28 cellular contexts compared by ENCODE assay signal in the genomic region with DNA sequence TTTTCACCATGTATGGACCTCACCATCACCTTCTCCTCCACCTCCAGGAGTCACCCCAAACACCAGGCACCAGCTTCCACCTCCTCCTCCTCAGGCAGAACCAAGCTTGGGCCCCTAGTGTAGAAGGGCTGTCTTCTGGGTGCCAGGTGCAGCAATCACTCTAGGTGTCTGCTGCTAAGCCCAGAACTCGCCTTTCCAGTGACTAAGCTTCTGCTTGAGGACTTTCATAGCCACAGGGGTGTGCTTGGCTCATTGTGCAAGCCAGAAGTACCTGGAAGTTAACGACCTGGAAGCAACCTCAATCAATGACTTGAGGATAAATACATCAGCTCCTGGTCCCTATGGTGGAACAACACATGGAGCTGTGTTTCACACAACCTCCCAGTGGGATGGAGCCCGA.
"Had no signal": no experiment of that assay in that cellular context is flagged by ENCODE, and none has a peak within 500 bp of the region (broad histone marks: within the 10 kb centered on the region; RNA-seq: fewer than 3 reads in every experiment).

No MANE protein-coding gene starts in this region.

- H3K4me3 ChIP-seq: heart right ventricle, hepatocyte, left ventricle myocardium inferior, lung, mucosa of descending colon, neural progenitor cell, psoas muscle, skin epidermis, spleen, suprapubic skin, thoracic aorta, tibial artery, upper lobe of right lung had no signal

- DNase-seq: heart right ventricle; islet precursor cell; left ventricle myocardium inferior; midbrain; mucosa of descending colon; naive thymus-derived CD4-positive, alpha-beta T cell; occipital lobe; psoas muscle; right cardiac atrium; spleen; stimulated activated CD4-positive, alpha-beta T cell treated with anti-CD3 and anti-CD28 coated beads, Interleukin-4, amount 100 ng/mL, for 24 hours; stimulated activated naive CD4-positive, alpha-beta T cell; tibial artery; trophoblast cell; upper lobe of right lung had no signal

- H3K4me1 Mint-ChIP-seq: memory B cell; naive thymus-derived CD4-positive, alpha-beta T cell; neural progenitor cell; stimulated activated effector memory CD8-positive, alpha-beta T cell treated with anti-CD3 and anti-CD28 coated beads, Interleukin-12 subunit alpha, Interleukin-12 subunit beta, amount 100 ng/mL, for 72 hours had no signal

- H3K4me3 Mint-ChIP-seq: memory B cell; naive thymus-derived CD4-positive, alpha-beta T cell; nephron; neural progenitor cell; stimulated activated effector memory CD8-positive, alpha-beta T cell treated with anti-CD3 and anti-CD28 coated beads, Interleukin-12 subunit alpha, Interleukin-12 subunit beta, amount 100 ng/mL, for 72 hours; stimulated activated naive CD8-positive, alpha-beta T cell treated with anti-CD3 and anti-CD28 coated beads, Interleukin-15, Interleukin-2, amounts not matched to agents 100 ng/mL and 50 ng/mL, for 24 hours had no signal

- H3K27ac ChIP-seq: heart right ventricle, hepatocyte, left ventricle myocardium inferior, neural progenitor cell, neutrophil, parathyroid adenoma, psoas muscle, skin epidermis, spleen, suprapubic skin, thoracic aorta, tibial artery, upper lobe of right lung had no signal

- H3K36me3 Mint-ChIP-seq: memory B cell; stimulated activated effector memory CD8-positive, alpha-beta T cell treated with anti-CD3 and anti-CD28 coated beads, Interleukin-12 subunit alpha, Interleukin-12 subunit beta, amount 100 ng/mL, for 72 hours had no signal

- H3K27me3 Mint-ChIP-seq: stimulated activated naive CD8-positive, alpha-beta T cell treated with anti-CD3 and anti-CD28 coated beads, Interleukin-15, Interleukin-2, amounts not matched to agents 100 ng/mL and 50 ng/mL, for 24 hours had no signal

- H3K27ac Mint-ChIP-seq: memory B cell; naive thymus-derived CD4-positive, alpha-beta T cell; neural progenitor cell; stimulated activated effector memory CD8-positive, alpha-beta T cell treated with anti-CD3 and anti-CD28 coated beads, Interleukin-12 subunit alpha, Interleukin-12 subunit beta, amount 100 ng/mL, for 72 hours; stimulated activated naive CD8-positive, alpha-beta T cell treated with anti-CD3 and anti-CD28 coated beads, Interleukin-15, Interleukin-2, amounts not matched to agents 100 ng/mL and 50 ng/mL, for 24 hours had no signal

- H3K9me3 Mint-ChIP-seq: stimulated activated effector memory CD8-positive, alpha-beta T cell treated with anti-CD3 and anti-CD28 coated beads, Interleukin-12 subunit alpha, Interleukin-12 subunit beta, amount 100 ng/mL, for 72 hours had no signal

- H3K9me3 ChIP-seq: mucosa of descending colon, neutrophil, psoas muscle, suprapubic skin, thoracic aorta, upper lobe of right lung had no signal

- H3K27me3 ChIP-seq: heart right ventricle, hepatocyte, neural progenitor cell, spleen, tibial artery, upper lobe of right lung had no signal

- H3K36me3 ChIP-seq: heart right ventricle, left ventricle myocardium inferior, neural progenitor cell, neutrophil, spleen, suprapubic skin, thoracic aorta, tibial artery, upper lobe of right lung had no signal

- H3K4me1 ChIP-seq: heart right ventricle, left ventricle myocardium inferior, neural progenitor cell, parathyroid adenoma, psoas muscle, spleen, suprapubic skin, tibial artery, upper lobe of right lung had no signal

- ATAC-seq: heart right ventricle; mucosa of descending colon; naive thymus-derived CD4-positive, alpha-beta T cell; psoas muscle; right cardiac atrium; sciatic nerve; stimulated activated effector memory CD8-positive, alpha-beta T cell treated with anti-CD3 and anti-CD28 coated beads, Interleukin-12 subunit alpha, Interleukin-12 subunit beta, amount 100 ng/mL, for 72 hours; upper lobe of right lung had no signal
